In the genomic region with DNA sequence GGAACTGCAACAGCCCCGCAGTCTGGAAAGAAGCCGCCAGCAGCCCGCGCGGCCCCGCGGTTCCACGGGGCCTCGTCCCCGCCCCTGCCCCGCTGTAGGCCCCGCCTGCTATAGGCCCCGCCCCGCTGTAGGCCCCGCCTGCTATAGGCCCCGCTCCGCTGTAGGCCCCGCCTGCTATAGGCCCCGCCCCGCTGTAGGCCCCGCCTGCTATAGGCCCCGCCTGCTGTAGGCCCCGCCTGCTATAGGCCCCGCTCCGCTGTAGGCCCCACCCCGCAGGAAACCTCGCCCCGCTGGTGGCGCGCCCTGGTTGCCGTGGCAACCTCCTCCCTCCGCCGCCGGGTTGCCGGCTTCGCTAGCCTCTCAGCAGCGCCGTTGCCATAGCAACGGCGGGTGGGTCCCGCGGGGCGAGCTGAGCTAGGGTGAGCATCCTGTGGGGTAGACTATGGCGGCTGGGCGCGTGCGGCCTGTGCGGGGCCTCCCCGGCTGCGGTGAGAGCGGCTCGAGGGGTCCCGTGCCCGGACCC, we compare ENCODE assay signal across 1 cellular context.
TF ChIP-seq lines count a peak whose summit lies in the region.

No MANE protein-coding gene starts in this region.

TF ChIP-seq in GM12878, 131 proteins besides CTCF, POLR2A, EP300 and RAD21 (continued from another document):
- TF ChIP-seq, protein P1, sequence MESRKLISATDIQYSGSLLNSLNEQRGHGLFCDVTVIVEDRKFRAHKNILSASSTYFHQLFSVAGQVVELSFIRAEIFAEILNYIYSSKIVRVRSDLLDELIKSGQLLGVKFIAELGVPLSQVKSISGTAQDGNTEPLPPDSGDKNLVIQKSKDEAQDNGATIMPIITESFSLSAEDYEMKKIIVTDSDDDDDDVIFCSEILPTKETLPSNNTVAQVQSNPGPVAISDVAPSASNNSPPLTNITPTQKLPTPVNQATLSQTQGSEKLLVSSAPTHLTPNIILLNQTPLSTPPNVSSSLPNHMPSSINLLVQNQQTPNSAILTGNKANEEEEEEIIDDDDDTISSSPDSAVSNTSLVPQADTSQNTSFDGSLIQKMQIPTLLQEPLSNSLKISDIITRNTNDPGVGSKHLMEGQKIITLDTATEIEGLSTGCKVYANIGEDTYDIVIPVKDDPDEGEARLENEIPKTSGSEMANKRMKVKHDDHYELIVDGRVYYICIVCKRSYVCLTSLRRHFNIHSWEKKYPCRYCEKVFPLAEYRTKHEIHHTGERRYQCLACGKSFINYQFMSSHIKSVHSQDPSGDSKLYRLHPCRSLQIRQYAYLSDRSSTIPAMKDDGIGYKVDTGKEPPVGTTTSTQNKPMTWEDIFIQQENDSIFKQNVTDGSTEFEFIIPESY (IDR thresholded peaks at IDR 0.05): no peak
- TF ChIP-seq JUNB (IDR thresholded peaks at IDR 0.05): no peak
TF ChIP-seq in GM12878: peak in this region for 1.
